Comparison of ENCODE assay signal across 1 cellular context in the genomic region with DNA sequence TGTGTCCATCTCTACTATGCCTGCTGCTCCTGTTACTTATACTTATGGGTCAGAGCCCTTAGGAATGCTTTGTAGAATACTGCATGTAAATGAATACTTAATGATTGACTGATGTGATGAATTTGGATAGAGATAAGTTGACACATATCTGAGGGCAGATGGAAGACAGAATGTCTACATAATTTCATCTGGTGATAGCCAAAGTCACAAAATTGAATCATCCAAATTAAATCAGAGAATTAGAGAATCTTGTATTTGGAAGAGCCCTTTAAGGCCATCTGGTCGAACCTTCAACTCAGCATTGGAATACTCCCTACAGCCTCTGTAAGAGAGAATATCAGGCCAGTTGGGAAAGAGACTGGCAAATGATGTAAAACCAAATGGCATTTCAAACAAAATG.
TF ChIP-seq lines count a peak whose summit lies in the region.

No MANE protein-coding gene starts in this region.

TF ChIP-seq in SK-N-SH treated with all-trans-retinoic acid at 6 μM for 48 hours, 23 proteins besides CTCF, POLR2A, EP300 and RAD21 (continued from another document):
- TF ChIP-seq, protein P1, sequence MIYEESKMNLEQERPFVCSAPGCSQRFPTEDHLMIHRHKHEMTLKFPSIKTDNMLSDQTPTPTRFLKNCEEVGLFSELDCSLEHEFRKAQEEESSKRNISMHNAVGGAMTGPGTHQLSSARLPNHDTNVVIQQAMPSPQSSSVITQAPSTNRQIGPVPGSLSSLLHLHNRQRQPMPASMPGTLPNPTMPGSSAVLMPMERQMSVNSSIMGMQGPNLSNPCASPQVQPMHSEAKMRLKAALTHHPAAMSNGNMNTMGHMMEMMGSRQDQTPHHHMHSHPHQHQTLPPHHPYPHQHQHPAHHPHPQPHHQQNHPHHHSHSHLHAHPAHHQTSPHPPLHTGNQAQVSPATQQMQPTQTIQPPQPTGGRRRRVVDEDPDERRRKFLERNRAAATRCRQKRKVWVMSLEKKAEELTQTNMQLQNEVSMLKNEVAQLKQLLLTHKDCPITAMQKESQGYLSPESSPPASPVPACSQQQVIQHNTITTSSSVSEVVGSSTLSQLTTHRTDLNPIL (CRISPR knock-in tag; IDR thresholded peaks at IDR 0.05; ENCODE audit: low read depth), result no peak
- TF ChIP-seq ZNF565 (CRISPR knock-in tag; conservative IDR thresholded peaks at IDR 0.05; ENCODE audit: low read depth), result no peak
- no peak for TF ChIP-seq ESRRG (CRISPR knock-in tag; IDR thresholded peaks at IDR 0.05)
- no peak for TF ChIP-seq PPARA (CRISPR knock-in tag; IDR thresholded peaks at IDR 0.05; ENCODE audit: borderline replicate concordance)
- TF ChIP-seq, protein P2, sequence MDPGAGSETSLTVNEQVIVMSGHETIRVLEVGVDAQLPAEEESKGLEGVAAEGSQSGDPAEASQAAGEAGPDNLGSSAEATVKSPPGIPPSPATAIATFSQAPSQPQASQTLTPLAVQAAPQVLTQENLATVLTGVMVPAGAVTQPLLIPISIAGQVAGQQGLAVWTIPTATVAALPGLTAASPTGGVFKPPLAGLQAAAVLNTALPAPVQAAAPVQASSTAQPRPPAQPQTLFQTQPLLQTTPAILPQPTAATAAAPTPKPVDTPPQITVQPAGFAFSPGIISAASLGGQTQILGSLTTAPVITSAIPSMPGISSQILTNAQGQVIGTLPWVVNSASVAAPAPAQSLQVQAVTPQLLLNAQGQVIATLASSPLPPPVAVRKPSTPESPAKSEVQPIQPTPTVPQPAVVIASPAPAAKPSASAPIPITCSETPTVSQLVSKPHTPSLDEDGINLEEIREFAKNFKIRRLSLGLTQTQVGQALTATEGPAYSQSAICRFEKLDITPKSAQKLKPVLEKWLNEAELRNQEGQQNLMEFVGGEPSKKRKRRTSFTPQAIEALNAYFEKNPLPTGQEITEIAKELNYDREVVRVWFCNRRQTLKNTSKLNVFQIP (CRISPR knock-in tag; IDR thresholded peaks at IDR 0.05; ENCODE audit: borderline replicate concordance, low read depth), result no peak
- TF ChIP-seq PATZ1 (CRISPR knock-in tag; IDR thresholded peaks at IDR 0.05; ENCODE audit: borderline replicate concordance), result no peak
- no peak for TF ChIP-seq ZNF8 (CRISPR knock-in tag; IDR thresholded peaks at IDR 0.05)
- TF ChIP-seq GLIS3 (CRISPR knock-in tag; IDR thresholded peaks at IDR 0.05), result no peak
- peak; percentile 48; the same call in 1 of the 2 replicates for TF ChIP-seq TCF4 (CRISPR knock-in tag; IDR thresholded peaks at IDR 0.05; ENCODE audit: borderline replicate concordance)
- TF ChIP-seq OSR1 (CRISPR knock-in tag; IDR thresholded peaks at IDR 0.05), result no peak
TF ChIP-seq in SK-N-SH treated with all-trans-retinoic acid at 6 μM for 48 hours: peak in this region for 3.
